In the genomic region with DNA sequence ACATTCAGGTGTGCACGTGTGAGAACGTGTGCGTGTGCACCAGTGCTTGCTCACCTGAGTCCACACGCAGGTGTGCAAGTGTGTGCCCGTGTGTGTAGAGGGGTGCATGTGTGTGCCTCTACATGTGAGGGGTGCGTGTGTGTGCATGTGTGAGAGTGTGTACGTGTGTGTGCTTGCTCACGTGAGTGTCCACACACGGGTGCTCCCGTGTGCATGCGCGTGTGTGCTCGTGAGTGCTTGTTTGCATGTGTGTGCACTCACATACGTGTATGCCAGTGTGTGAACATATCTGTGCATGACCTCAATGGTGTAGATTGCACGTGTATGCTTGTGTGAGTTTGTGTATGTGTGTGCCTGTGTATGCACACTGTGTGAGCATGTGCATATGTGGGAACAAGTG, we compare ENCODE assay signal across 2 cellular contexts.
TF ChIP-seq lines count a peak whose summit lies in the region.

No MANE protein-coding gene starts in this region.

TF ChIP-seq in GM23338, 12 proteins besides CTCF, POLR2A, EP300 and RAD21 (continues in another document):
- TF ChIP-seq, protein P1, sequence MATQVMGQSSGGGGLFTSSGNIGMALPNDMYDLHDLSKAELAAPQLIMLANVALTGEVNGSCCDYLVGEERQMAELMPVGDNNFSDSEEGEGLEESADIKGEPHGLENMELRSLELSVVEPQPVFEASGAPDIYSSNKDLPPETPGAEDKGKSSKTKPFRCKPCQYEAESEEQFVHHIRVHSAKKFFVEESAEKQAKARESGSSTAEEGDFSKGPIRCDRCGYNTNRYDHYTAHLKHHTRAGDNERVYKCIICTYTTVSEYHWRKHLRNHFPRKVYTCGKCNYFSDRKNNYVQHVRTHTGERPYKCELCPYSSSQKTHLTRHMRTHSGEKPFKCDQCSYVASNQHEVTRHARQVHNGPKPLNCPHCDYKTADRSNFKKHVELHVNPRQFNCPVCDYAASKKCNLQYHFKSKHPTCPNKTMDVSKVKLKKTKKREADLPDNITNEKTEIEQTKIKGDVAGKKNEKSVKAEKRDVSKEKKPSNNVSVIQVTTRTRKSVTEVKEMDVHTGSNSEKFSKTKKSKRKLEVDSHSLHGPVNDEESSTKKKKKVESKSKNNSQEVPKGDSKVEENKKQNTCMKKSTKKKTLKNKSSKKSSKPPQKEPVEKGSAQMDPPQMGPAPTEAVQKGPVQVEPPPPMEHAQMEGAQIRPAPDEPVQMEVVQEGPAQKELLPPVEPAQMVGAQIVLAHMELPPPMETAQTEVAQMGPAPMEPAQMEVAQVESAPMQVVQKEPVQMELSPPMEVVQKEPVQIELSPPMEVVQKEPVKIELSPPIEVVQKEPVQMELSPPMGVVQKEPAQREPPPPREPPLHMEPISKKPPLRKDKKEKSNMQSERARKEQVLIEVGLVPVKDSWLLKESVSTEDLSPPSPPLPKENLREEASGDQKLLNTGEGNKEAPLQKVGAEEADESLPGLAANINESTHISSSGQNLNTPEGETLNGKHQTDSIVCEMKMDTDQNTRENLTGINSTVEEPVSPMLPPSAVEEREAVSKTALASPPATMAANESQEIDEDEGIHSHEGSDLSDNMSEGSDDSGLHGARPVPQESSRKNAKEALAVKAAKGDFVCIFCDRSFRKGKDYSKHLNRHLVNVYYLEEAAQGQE (IDR thresholded peaks at IDR 0.05; ENCODE audit: unreplicated experiment), result no peak
- TF ChIP-seq ZNF331 (CRISPR knock-in tag; IDR thresholded peaks at IDR 0.05; ENCODE audit: low read depth) (no peak), JUNB (IDR thresholded peaks at IDR 0.05; ENCODE audit: unreplicated experiment) (no peak), CREB1 (CRISPR knock-in tag; IDR thresholded peaks at IDR 0.05; ENCODE audit: low read depth) (no peak), NANOG (IDR thresholded peaks at IDR 0.05; ENCODE audit: borderline replicate concordance) (no peak), POLR2AphosphoS5 (IDR thresholded peaks at IDR 0.05; ENCODE audit: low read depth) (no peak), ZNF114 (CRISPR knock-in tag; IDR thresholded peaks at IDR 0.05) (no peak), EZH2 (IDR thresholded peaks at IDR 0.05; ENCODE audit: low read depth, unreplicated experiment) (no peak), STAT1 (IDR thresholded peaks at IDR 0.05; ENCODE audit: unreplicated experiment) (no peak)
- TF ChIP-seq, protein P2, sequence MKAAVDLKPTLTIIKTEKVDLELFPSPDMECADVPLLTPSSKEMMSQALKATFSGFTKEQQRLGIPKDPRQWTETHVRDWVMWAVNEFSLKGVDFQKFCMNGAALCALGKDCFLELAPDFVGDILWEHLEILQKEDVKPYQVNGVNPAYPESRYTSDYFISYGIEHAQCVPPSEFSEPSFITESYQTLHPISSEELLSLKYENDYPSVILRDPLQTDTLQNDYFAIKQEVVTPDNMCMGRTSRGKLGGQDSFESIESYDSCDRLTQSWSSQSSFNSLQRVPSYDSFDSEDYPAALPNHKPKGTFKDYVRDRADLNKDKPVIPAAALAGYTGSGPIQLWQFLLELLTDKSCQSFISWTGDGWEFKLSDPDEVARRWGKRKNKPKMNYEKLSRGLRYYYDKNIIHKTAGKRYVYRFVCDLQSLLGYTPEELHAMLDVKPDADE (IDR thresholded peaks at IDR 0.05), result no peak

TF ChIP-seq in GM12878, 131 proteins besides CTCF, POLR2A, EP300 and RAD21:
- 0 out of 2 replicates have a peak, but pooled peaks have one; percentile 46 for TF ChIP-seq TCF3 (IDR thresholded peaks at IDR 0.05; ENCODE audit: borderline replicate concordance, insufficient read depth, low read depth, low read length)
- TF ChIP-seq BHLHE40 (IDR thresholded peaks at IDR 0.05; ENCODE audit: borderline replicate concordance in 1 of 2, low read depth in 2 of 2, low read length in 1 of 2), result peak; percentile 13 to 58; a peak in 2 of 4 replicates
- no peak for TF ChIP-seq SIN3A (IDR thresholded peaks at IDR 0.05; ENCODE audit: low read depth, low read length)
